ENCODE assay signal across 20 cellular contexts in the genomic region with DNA sequence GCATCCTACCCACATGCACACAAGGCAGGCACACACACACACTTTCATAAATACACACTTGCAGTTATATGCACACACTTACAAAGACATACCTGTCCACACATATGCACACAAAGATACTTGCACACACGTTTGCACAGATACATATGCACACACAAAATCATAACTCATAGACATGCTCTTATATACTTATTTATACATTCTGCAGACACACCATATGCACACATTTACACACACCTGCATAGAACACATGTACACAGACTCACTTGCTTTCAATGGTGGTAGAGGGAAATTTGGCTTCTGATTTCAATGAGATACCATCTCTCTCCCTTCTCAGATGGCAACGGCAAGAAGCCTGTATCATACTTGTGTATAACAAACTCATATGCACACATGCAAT. TPM values are rescaled to one million over a fixed set of nuclear protein-coding genes. Genes with fewer than 3 reads are reported as not detected.
DNase-seq lines count a peak whose midpoint lies in the region; ATAC-seq and TF ChIP-seq lines count a peak whose summit lies in the region.
"Had no signal": no experiment of that assay in that cellular context is flagged by ENCODE, and none has a peak within 500 bp of the region (broad histone marks: within the 10 kb centered on the region; RNA-seq: fewer than 3 reads in every experiment).

No MANE protein-coding gene starts in this region.

- no peak for ATAC-seq in Panc1
- ATAC-seq in HG02642 (IDR thresholded peaks at IDR 0.05; ENCODE audit: poor library complexity, unreplicated experiment), result no peak
- ATAC-seq in GM19452 (IDR thresholded peaks at IDR 0.05; ENCODE audit: unreplicated experiment), result no peak

- TF ChIP-seq CTCF in A673 (conservative IDR thresholded peaks at IDR 0.05; ENCODE audit: low read depth, low read length) (no peak), Panc1 (IDR thresholded peaks at IDR 0.05) (no peak), dorsolateral prefrontal cortex (IDR thresholded peaks at IDR 0.05 in 54 of 56, conservative IDR thresholded peaks at IDR 0.05 in 2 of 56; ENCODE audit: low read depth in 1 of 56, partially characterized antibody in 56 of 56) (no peak)

- intact Hi-C loops in A673 (cut with micrococcal nuclease; ENCODE audit: unreplicated experiment) (loop anchor here (5.0 kb wide), 1 partner anchor 64 kb away; no protein-coding TSS in a partner anchor), Panc1 (cut with micrococcal nuclease; ENCODE audit: unreplicated experiment) (no loop called here), dorsolateral prefrontal cortex (cut with DNase I) (loop anchor here in 1 of 2 donors (5.0 kb wide), 1 partner anchor 64 kb away; no protein-coding TSS in a partner anchor)

- H3K27ac ChIP-seq in A673 (ENCODE audit: low read depth, low read length, poor library complexity, severe bottlenecking) (no peak overlapping the region), Panc1 (ENCODE audit: low read length) (no peak overlapping the region), dorsolateral prefrontal cortex (peak overlapping the region in 1 of 59 donors; percentile 7)
- H3K27ac ChIP-seq: 22Rv1; BLaER1 treated with 17β-estradiol and CSF1 and Interleukin-3, amounts not matched to agents 10 nM and 100 nM; GM23248 had no signal

- DNase-seq in A673 (ENCODE audit: low spot score) (no peak), Panc1 (ENCODE audit: low read depth, low spot score) (no peak), dorsolateral prefrontal cortex (no peak), T-helper 1 cell (no peak)
- DNase-seq: ACHN; AML-193; BE2C; CD4-positive, alpha-beta T cell; CD8-positive, alpha-beta memory T cell; DMS 273 treated with DMSO at 0.1 percent for 48 hours; DMS79; EL; GDM1; GM23248; HCEC 1CT had no signal

- H3K36me3 ChIP-seq in A673 (ENCODE audit: insufficient read depth, low read length, poor library complexity, severe bottlenecking) (no peaks in the 10 kb centered on the region), Panc1 (ENCODE audit: control insufficient read depth, insufficient read depth, low read length) (no peaks in the 10 kb centered on the region)
- H3K36me3 ChIP-seq: BE2C; BLaER1 treated with 17β-estradiol and CSF1 and Interleukin-3, amounts not matched to agents 10 nM and 100 nM had no signal

- H3K4me3 ChIP-seq in A673 (ENCODE audit: low read depth, low read length, poor library complexity, severe bottlenecking) (no peak overlapping the region), Panc1 (ENCODE audit: low read depth in 2 of 2, low read length in 2 of 2) (no peak overlapping the region), dorsolateral prefrontal cortex (peak overlapping the region in 38 of 59 donors; percentile 24 to 71 (median 62))
- H3K4me3 ChIP-seq: BLaER1 treated with 17β-estradiol and CSF1 and Interleukin-3, amounts not matched to agents 10 nM and 100 nM; GM23248 had no signal

- H3K27me3 ChIP-seq in A673 (replicated peaks; ENCODE audit: insufficient read depth, low read depth, low read length, poor library complexity) (no peaks in the 10 kb centered on the region), Panc1 (ENCODE audit: control insufficient read depth, insufficient read depth, low read length) (no peaks in the 10 kb centered on the region), dorsolateral prefrontal cortex (peaks cover 0 to 33% (median 5%) of the 10 kb centered on the region in 45 donors)

- BruUV-seq in A673 (replicated peaks; lab: Mats Ljungman, UMichigan), result TSS peak; percentile 36
- BruUV-seq in Panc1 (replicated peaks; lab: Mats Ljungman, UMichigan), result TSS peak; percentile 65

- in situ Hi-C loops in Panc1 (cut with HindIII; ENCODE audit: low pct_unique_long_range_greater_than_20kb, low sequenced_read_pairs), result no loop called here

- peaks cover 13% of the 10 kb centered on the region for H3K4me1 ChIP-seq in A673 (ENCODE audit: insufficient read depth, low read length, poor library complexity, severe bottlenecking)
- H3K4me1 ChIP-seq in Panc1 (ENCODE audit: control insufficient read depth, insufficient read depth, low read length), result no peaks in the 10 kb centered on the region
- H3K4me1 ChIP-seq: BE2C had no signal

- CTCF ChIA-PET in A673 (lab: Charles Lee), result no interaction called here
- CTCF ChIA-PET in Panc1 (lab: Charles Lee), result interaction anchor here (0.6 kb wide), 1 partner anchor 164 kb away, joined by 6 read pairs; no protein-coding TSS in a partner anchor

- POLR2A ChIA-PET in A673 (lab: Charles Lee; ENCODE audit: low non-redundant PET), result no interaction called here
- POLR2A ChIA-PET in Panc1 (lab: Charles Lee), result no interaction called here

- H3K9me3 ChIP-seq in A673 (ENCODE audit: low read depth, low read length, poor library complexity, severe bottlenecking) (no peaks in the 10 kb centered on the region), Panc1 (ENCODE audit: control insufficient read depth, insufficient read depth, low read depth, low read length) (no peaks in the 10 kb centered on the region)
- H3K9me3 ChIP-seq: BE2C; BLaER1 treated with 17β-estradiol and CSF1 and Interleukin-3, amounts not matched to agents 10 nM and 100 nM had no signal

RNA-seq across cellular contexts. Expression of a gene that starts 24.8 kb away (rescaled TPM):
- total RNA-seq in A673 (2021) (106 and 115 TPM in 2 replicates), Panc1 (2021; ENCODE audit: unreplicated experiment) (9.7 TPM), dorsolateral prefrontal cortex (100 to 1,000 TPM in 76 of 120 experiments, 10 to 100 TPM in 44; 50.2 to 350 (median 106) TPM)
- polyA plus RNA-seq in Panc1 (2012; ENCODE audit: insufficient read length), result 11.9 TPM
- polyA plus RNA-seq: CD14-positive monocyte had no signal

Comparison
In these comparisons a context has a peak if more than half of its experiments do, and no peak if none do; other contexts are left out.
1. H3K4me3 ChIP-seq: peak in dorsolateral prefrontal cortex (38 of 59); none in A673 (single experiment) and Panc1 (0 of 2).